Comparison of ENCODE assay signal across 13 cellular contexts in the genomic region with DNA sequence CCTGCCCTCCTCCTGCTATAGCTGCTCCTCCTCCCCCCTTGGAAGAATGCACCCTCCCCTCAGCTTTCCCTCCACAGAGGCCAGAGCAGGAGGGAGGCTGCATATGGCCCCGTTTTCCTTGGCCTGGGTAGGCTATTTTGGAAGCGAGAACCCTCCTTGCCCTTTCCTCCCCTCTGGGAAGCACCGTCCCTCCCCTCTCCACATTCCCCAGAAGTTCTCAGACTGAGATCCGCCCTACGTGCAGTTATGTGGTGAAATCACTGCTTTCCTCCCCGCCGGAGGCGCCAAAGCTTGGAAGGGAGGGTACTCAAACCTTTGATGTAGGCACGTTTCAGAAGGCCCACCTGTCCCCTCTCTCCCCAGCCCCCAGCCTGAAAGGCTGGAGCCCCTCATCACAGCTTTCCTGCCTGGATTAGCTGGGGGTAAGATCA. TPM values are rescaled to one million over a fixed set of nuclear protein-coding genes. Genes with fewer than 3 reads are reported as not detected.
DNase-seq lines count a peak whose midpoint lies in the region; ATAC-seq, FAIRE-seq and TF ChIP-seq lines count a peak whose summit lies in the region.
"Had no signal": no experiment of that assay in that cellular context is flagged by ENCODE, and none has a peak within 500 bp of the region (broad histone marks: within the 10 kb centered on the region; RNA-seq: fewer than 3 reads in every experiment).

No MANE protein-coding gene starts in this region.

- TF ChIP-seq CTCF in coronary artery (IDR thresholded peaks at IDR 0.05), result no peak
- TF ChIP-seq CTCF in kidney (IDR thresholded peaks at IDR 0.05; ENCODE audit: borderline replicate concordance, extremely low read depth, insufficient read depth), result no peak
- no peak for TF ChIP-seq CTCF in lower leg skin (IDR thresholded peaks at IDR 0.05)

- TF ChIP-seq POLR2A in lower leg skin (IDR thresholded peaks at IDR 0.05), result no peak

- H3K36me3 ChIP-seq in kidney (ENCODE audit: control insufficient read depth in 1 of 2, insufficient read depth in 2 of 2, low read length in 2 of 2) (no peaks in the 10 kb centered on the region), skeletal muscle tissue (ENCODE audit: control insufficient read depth in 3 of 3, insufficient read depth in 3 of 3, low read length in 3 of 3) (no peaks in the 10 kb centered on the region)

- peaks cover 0 to 12% (median 5%) of the 10 kb centered on the region in 3 donors for H3K27me3 ChIP-seq in skeletal muscle tissue (ENCODE audit: control insufficient read depth in 3 of 3, insufficient read depth in 3 of 3, low read length in 3 of 3)

- no peak for ATAC-seq in GM18870 (IDR thresholded peaks at IDR 0.05; ENCODE audit: unreplicated experiment)

- H3K9me3 ChIP-seq in kidney (ENCODE audit: control insufficient read depth in 1 of 2, low read length in 2 of 2), result no peaks in the 10 kb centered on the region
- no peaks in the 10 kb centered on the region for H3K9me3 ChIP-seq in skeletal muscle tissue (ENCODE audit: control insufficient read depth in 3 of 3, low read length in 3 of 3)

- H3K9ac ChIP-seq in kidney (ENCODE audit: low read length in 2 of 2), result no peak overlapping the region
- H3K9ac ChIP-seq in skeletal muscle tissue (ENCODE audit: low read depth in 1 of 3, low read length in 3 of 3), result peak overlapping the region in 1 of 3 donors; percentile 33

- peak overlapping the region; percentile 43 for H3K4me3 ChIP-seq in coronary artery
- H3K4me3 ChIP-seq in kidney (ENCODE audit: low read length in 2 of 2), result no peak overlapping the region
- H3K4me3 ChIP-seq in skeletal muscle tissue (ENCODE audit: low read length in 3 of 3), result peak overlapping the region in 1 of 3 donors; percentile 29
- no peak overlapping the region for H3K4me3 ChIP-seq in lower leg skin (ENCODE audit: low read depth, poor library complexity, severe bottlenecking)

- FAIRE-seq in kidney (lab: Jason Lieb, UNC), result no peak
- FAIRE-seq: urothelium cell line had no signal

- peaks cover 0 to 10% of the 10 kb centered on the region in 2 donors for H3K4me1 ChIP-seq in kidney (ENCODE audit: control insufficient read depth in 1 of 2, insufficient read depth in 1 of 2, low read depth in 1 of 2, low read length in 2 of 2)
- H3K4me1 ChIP-seq in skeletal muscle tissue (ENCODE audit: control insufficient read depth in 3 of 3, insufficient read depth in 3 of 3, low read length in 3 of 3), result peaks cover 6 to 15% (median 6%) of the 10 kb centered on the region in 3 donors

- H3K27ac ChIP-seq in coronary artery (peak overlapping the region; percentile 48 to 85), kidney (ENCODE audit: low read depth in 2 of 2, low read length in 2 of 2) (peak overlapping the region in 1 of 2 donors; percentile 54), skeletal muscle tissue (ENCODE audit: low read depth, low read length) (peak overlapping the region; percentile 73), substantia nigra (ENCODE audit: low read depth, low read length, poor library complexity, severe bottlenecking) (no peak overlapping the region)

- 24 to 35% methylated on average over 9 of the region's 9 CpGs for WGBS in lower leg skin, 2 donors

- intact Hi-C loops in kidney (cut with DNase I) (no loop called here), lower leg skin (cut with DNase I; ENCODE audit: low total_unique reads) (no loop called here)

- DNase-seq in GM03348 (ENCODE audit: low spot score) (peak; percentile 80), coronary artery (ENCODE audit: low spot score) (peak; percentile 81), kidney (peak; percentile 76), substantia nigra (lab: John Stamatoyannopoulos, UW) (no peak), NOMO-1 treated with DMSO at 0.1 percent for 48 hours (lab: John Stamatoyannopoulos, UW; ENCODE audit: unreplicated experiment) (no peak), lower leg skin (ENCODE audit: low spot score in 2 of 2) (no peak)
- DNase-seq: activated CD4-positive, alpha-beta T cell treated with anti-CD3 and anti-CD28 coated beads for 1 hour; GDM1; MV-4-11; NCI-H510A had no signal

RNA-seq across cellular contexts. Expression of gene SMUG1, which starts 47.8 kb away (rescaled TPM):
- total RNA-seq in kidney (27.6 TPM), skeletal muscle tissue (27.7 TPM), lower leg skin (10 to 100 TPM; 50.6 to 73.0 (median 55.4) TPM)
- polyA plus RNA-seq in kidney (ENCODE audit: insufficient read depth, low read depth, low replicate concordance), result 68.3 TPM

Comparison
In these comparisons a context has a peak if more than half of its experiments do, and no peak if none do; other contexts are left out.
1. DNase-seq: peak in GM03348 (single experiment), coronary artery (single experiment) and kidney (single experiment); none in substantia nigra (0 of 49), NOMO-1 treated with DMSO at 0.1 percent for 48 hours (single experiment) and lower leg skin (0 of 2).